1 cellular context compared by ENCODE assay signal in the genomic region with DNA sequence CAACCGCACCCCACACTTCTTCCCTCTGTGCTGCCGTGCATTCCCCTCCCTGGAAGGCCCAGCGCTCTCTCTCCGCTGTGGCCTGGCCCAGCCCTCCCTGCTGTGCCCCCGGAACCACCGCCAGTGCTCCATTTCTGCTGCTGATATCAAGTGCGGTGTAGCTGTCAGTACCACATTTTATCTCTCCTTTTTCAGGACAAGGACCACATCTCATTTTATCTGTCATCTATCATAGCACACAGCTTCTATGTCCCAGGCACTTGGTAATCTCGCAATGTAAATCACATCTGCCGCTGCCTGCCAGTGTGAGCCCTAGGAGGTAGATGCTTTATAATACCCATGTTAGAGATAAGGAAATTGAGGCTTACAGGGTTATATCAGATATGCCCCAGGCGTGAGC.
A peak's percentile ranks its signal among the peaks of the same experiment; 100 is the strongest.
TF ChIP-seq lines count a peak whose summit lies in the region.

No MANE protein-coding gene starts in this region.

TF ChIP-seq in K562, 482 proteins besides CTCF, POLR2A, EP300 and RAD21 (continued from another document and continues in another):
- TF ChIP-seq, protein P1, sequence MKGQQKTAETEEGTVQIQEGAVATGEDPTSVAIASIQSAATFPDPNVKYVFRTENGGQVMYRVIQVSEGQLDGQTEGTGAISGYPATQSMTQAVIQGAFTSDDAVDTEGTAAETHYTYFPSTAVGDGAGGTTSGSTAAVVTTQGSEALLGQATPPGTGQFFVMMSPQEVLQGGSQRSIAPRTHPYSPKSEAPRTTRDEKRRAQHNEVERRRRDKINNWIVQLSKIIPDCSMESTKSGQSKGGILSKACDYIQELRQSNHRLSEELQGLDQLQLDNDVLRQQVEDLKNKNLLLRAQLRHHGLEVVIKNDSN (CRISPR knock-in tag; IDR thresholded peaks at IDR 0.05) = no peak
- TF ChIP-seq TAL1 (IDR thresholded peaks at IDR 0.05) (peak; percentile 72), CC2D1A (IDR thresholded peaks at IDR 0.05) (no peak), SETDB1 (IDR thresholded peaks at IDR 0.05; ENCODE audit: low read length) (no peak), ZEB2 (IDR thresholded peaks at IDR 0.05) (no peak), ZNF717 (CRISPR knock-in tag; IDR thresholded peaks at IDR 0.05) (no peak), GTF2B (IDR thresholded peaks at IDR 0.05; ENCODE audit: extremely low read depth, insufficient read length) (no peak), RFX7 (CRISPR knock-in tag; IDR thresholded peaks at IDR 0.05) (no peak), BRF1 (IDR thresholded peaks at IDR 0.05; ENCODE audit: borderline replicate concordance, extremely low read depth, insufficient read length) (no peak), NFE2L1 (tag; IDR thresholded peaks at IDR 0.05; ENCODE audit: borderline replicate concordance, low read depth) (no peak), POU5F1 (IDR thresholded peaks at IDR 0.05; ENCODE audit: borderline replicate concordance, low read depth, low read length, partially characterized antibody) (no peak), ZBTB43 (CRISPR knock-in tag; IDR thresholded peaks at IDR 0.05) (no peak), ARID4B (CRISPR knock-in tag; IDR thresholded peaks at IDR 0.05) (no peak), KDM5B (IDR thresholded peaks at IDR 0.05; ENCODE audit: insufficient replicate concordance, low read depth, low read length) (no peak), GABPB1 (CRISPR knock-in tag; IDR thresholded peaks at IDR 0.05) (no peak), ZNF282 (CRISPR knock-in tag; IDR thresholded peaks at IDR 0.05) (no peak), OTX1 (CRISPR knock-in tag; IDR thresholded peaks at IDR 0.05) (no peak), SIRT6 (IDR thresholded peaks at IDR 0.05; ENCODE audit: low read depth, low read length) (no peak), RNF2 (IDR thresholded peaks at IDR 0.05) (peak; percentile 62; the same call in 1 of the 2 replicates), ZNF668 (CRISPR knock-in tag; IDR thresholded peaks at IDR 0.05) (no peak), ZNF830 (CRISPR knock-in tag; IDR thresholded peaks at IDR 0.05) (no peak), TRIM24 (IDR thresholded peaks at IDR 0.05) (peak; percentile 35 to 58; a peak in 1 of 4 replicates), RBFOX2 (IDR thresholded peaks at IDR 0.05; ENCODE audit: low read depth, low read length) (no peak), ZNF407 (IDR thresholded peaks at IDR 0.05; ENCODE audit: low read depth) (no peak)
- TF ChIP-seq, protein P2, sequence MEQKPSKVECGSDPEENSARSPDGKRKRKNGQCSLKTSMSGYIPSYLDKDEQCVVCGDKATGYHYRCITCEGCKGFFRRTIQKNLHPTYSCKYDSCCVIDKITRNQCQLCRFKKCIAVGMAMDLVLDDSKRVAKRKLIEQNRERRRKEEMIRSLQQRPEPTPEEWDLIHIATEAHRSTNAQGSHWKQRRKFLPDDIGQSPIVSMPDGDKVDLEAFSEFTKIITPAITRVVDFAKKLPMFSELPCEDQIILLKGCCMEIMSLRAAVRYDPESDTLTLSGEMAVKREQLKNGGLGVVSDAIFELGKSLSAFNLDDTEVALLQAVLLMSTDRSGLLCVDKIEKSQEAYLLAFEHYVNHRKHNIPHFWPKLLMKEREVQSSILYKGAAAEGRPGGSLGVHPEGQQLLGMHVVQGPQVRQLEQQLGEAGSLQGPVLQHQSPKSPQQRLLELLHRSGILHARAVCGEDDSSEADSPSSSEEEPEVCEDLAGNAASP (IDR thresholded peaks at IDR 0.05) = no peak
- TF ChIP-seq, protein P3, sequence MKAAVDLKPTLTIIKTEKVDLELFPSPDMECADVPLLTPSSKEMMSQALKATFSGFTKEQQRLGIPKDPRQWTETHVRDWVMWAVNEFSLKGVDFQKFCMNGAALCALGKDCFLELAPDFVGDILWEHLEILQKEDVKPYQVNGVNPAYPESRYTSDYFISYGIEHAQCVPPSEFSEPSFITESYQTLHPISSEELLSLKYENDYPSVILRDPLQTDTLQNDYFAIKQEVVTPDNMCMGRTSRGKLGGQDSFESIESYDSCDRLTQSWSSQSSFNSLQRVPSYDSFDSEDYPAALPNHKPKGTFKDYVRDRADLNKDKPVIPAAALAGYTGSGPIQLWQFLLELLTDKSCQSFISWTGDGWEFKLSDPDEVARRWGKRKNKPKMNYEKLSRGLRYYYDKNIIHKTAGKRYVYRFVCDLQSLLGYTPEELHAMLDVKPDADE (conservative IDR thresholded peaks at IDR 0.05; ENCODE audit: control insufficient read depth, low read depth, low read length) = no peak
- TF ChIP-seq, protein P4, sequence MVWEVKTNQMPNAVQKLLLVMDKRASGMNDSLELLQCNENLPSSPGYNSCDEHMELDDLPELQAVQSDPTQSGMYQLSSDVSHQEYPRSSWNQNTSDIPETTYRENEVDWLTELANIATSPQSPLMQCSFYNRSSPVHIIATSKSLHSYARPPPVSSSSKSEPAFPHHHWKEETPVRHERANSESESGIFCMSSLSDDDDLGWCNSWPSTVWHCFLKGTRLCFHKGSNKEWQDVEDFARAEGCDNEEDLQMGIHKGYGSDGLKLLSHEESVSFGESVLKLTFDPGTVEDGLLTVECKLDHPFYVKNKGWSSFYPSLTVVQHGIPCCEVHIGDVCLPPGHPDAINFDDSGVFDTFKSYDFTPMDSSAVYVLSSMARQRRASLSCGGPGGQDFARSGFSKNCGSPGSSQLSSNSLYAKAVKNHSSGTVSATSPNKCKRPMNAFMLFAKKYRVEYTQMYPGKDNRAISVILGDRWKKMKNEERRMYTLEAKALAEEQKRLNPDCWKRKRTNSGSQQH (CRISPR knock-in tag; IDR thresholded peaks at IDR 0.05) = no peak
- TF ChIP-seq, protein P5, sequence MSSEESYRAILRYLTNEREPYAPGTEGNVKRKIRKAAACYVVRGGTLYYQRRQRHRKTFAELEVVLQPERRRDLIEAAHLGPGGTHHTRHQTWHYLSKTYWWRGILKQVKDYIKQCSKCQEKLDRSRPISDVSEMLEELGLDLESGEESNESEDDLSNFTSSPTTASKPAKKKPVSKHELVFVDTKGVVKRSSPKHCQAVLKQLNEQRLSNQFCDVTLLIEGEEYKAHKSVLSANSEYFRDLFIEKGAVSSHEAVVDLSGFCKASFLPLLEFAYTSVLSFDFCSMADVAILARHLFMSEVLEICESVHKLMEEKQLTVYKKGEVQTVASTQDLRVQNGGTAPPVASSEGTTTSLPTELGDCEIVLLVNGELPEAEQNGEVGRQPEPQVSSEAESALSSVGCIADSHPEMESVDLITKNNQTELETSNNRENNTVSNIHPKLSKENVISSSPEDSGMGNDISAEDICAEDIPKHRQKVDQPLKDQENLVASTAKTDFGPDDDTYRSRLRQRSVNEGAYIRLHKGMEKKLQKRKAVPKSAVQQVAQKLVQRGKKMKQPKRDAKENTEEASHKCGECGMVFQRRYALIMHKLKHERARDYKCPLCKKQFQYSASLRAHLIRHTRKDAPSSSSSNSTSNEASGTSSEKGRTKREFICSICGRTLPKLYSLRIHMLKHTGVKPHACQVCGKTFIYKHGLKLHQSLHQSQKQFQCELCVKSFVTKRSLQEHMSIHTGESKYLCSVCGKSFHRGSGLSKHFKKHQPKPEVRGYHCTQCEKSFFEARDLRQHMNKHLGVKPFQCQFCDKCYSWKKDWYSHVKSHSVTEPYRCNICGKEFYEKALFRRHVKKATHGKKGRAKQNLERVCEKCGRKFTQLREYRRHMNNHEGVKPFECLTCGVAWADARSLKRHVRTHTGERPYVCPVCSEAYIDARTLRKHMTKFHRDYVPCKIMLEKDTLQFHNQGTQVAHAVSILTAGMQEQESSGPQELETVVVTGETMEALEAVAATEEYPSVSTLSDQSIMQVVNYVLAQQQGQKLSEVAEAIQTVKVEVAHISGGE (CRISPR knock-in tag; IDR thresholded peaks at IDR 0.05) = no peak
